Comparison of ENCODE assay signal across 22 cellular contexts in genomic region chr6:26243132-26243531, GRCh38.
DNase-seq lines count a peak whose midpoint lies in the region; ATAC-seq and TF ChIP-seq lines count a peak whose summit lies in the region.
"Had no signal": no experiment of that assay in that cellular context is flagged by ENCODE, and none has a peak within 500 bp of the region (broad histone marks: within the 10 kb centered on the region; RNA-seq: fewer than 3 reads in every experiment).

No MANE protein-coding gene starts in this region.

- peaks cover 3% of the 10 kb centered on the region for H3K9me3 Mint-ChIP-seq in Calu3 (ENCODE audit: low read depth, unreplicated experiment)
- H3K9me3 Mint-ChIP-seq: activated naive CD4-positive, alpha-beta T cell treated with anti-CD3 and anti-CD28 coated beads, Interleukin-2, amount 10 ng/mL, durations not matched to agents 7 days and 5 days had no signal

- H3K27ac Mint-ChIP-seq in Calu3 (ENCODE audit: unreplicated experiment), result no peak overlapping the region

- CTCF ChIA-PET in Calu3 (lab: Charles Lee), result interaction anchor here (0.6 to 1.1 kb wide), 3 partner anchors 27 to 902 kb away, joined by 3 to 4 read pairs (median 3); a partner anchor contains a TSS

- no peak overlapping the region for H3K9ac ChIP-seq in HUES48 (ENCODE audit: low read depth, low read length)
- H3K9ac ChIP-seq in colonic mucosa (ENCODE audit: low read depth in 2 of 2, low read length in 2 of 2), result peak overlapping the region in 1 of 2 donors; percentile 59

- peaks cover 18% of the 10 kb centered on the region for H3K4me1 Mint-ChIP-seq in Calu3 (ENCODE audit: low read depth, unreplicated experiment)

- H3K27me3 Mint-ChIP-seq in Calu3 (ENCODE audit: unreplicated experiment), result no peaks in the 10 kb centered on the region
- H3K27me3 Mint-ChIP-seq: activated naive CD4-positive, alpha-beta T cell treated with anti-CD3 and anti-CD28 coated beads, Interleukin-2, amount 10 ng/mL, durations not matched to agents 7 days and 5 days; central memory CD8-positive, alpha-beta T cell; IgD-negative memory B cell had no signal

- no peaks in the 10 kb centered on the region for H3K9me3 ChIP-seq in HUES48 (ENCODE audit: control insufficient read depth, insufficient read depth, low read length)
- H3K9me3 ChIP-seq in colonic mucosa, result no peaks in the 10 kb centered on the region
- no peaks in the 10 kb centered on the region for H3K9me3 ChIP-seq in mucosa of descending colon
- no peaks in the 10 kb centered on the region for H3K9me3 ChIP-seq in lower lobe of right lung
- H3K9me3 ChIP-seq: vagina had no signal

- H3K27me3 ChIP-seq in HUES48 (ENCODE audit: control insufficient read depth, insufficient read depth, low read length) (no peaks in the 10 kb centered on the region), colonic mucosa (no peaks in the 10 kb centered on the region), lower lobe of right lung (ENCODE audit: low read depth) (peaks cover 31% of the 10 kb centered on the region)
- H3K27me3 ChIP-seq: vagina had no signal

- peaks cover 2% of the 10 kb centered on the region for H3K36me3 Mint-ChIP-seq in Calu3 (ENCODE audit: insufficient read depth, unreplicated experiment)
- H3K36me3 Mint-ChIP-seq: IgD-negative memory B cell had no signal

- no peak overlapping the region for H3K4me3 Mint-ChIP-seq in Calu3 (ENCODE audit: low read depth, unreplicated experiment)

- peak; percentile 93 for ATAC-seq in mucosa of descending colon
- no peak for ATAC-seq in HG02981 (IDR thresholded peaks at IDR 0.05; ENCODE audit: unreplicated experiment)
- ATAC-seq in GM18907 (IDR thresholded peaks at IDR 0.05; ENCODE audit: unreplicated experiment), result no peak
- no peak for ATAC-seq in lower lobe of right lung
- no peak for ATAC-seq in HG03354 (IDR thresholded peaks at IDR 0.05; ENCODE audit: poor library complexity, severe bottlenecking, unreplicated experiment)

- no peak for TF ChIP-seq CTCF in Calu3 (IDR thresholded peaks at IDR 0.05; ENCODE audit: unreplicated experiment)
- TF ChIP-seq CTCF in colonic mucosa (IDR thresholded peaks at IDR 0.05), result no peak
- TF ChIP-seq CTCF in mucosa of descending colon (IDR thresholded peaks at IDR 0.05), result no peak
- no peak for TF ChIP-seq CTCF in lower lobe of right lung (IDR thresholded peaks at IDR 0.05)

- peak overlapping the region; percentile 43 for H3K27ac ChIP-seq in HUES48 (ENCODE audit: low read depth, low read length)
- peak overlapping the region; percentile 77 for H3K27ac ChIP-seq in colonic mucosa
- H3K27ac ChIP-seq in lower lobe of right lung, result no peak overlapping the region
- H3K27ac ChIP-seq: C4-2B, vagina had no signal

- intact Hi-C loops in Calu3 (cut with micrococcal nuclease; ENCODE audit: unreplicated experiment) (no loop called here), colonic mucosa (cut with DNase I) (no loop called here), mucosa of descending colon (cut with DNase I, micrococcal nuclease) (no loop called here), lower lobe of right lung (cut with DNase I) (no loop called here)

- peak; percentile 42 for DNase-seq in Calu3
- peak; percentile 78 for DNase-seq in colonic mucosa
- peak in 2 of 3 donors; percentile 61 to 86 for DNase-seq in mucosa of descending colon
- DNase-seq in lower lobe of right lung, result no peak
- DNase-seq: activated CD4-positive, alpha-beta T cell treated with anti-CD3 and anti-CD28 coated beads, Interleukin-2, amount 50 U/mL, for 48 hours; activated naive CD4-positive, alpha-beta T cell treated with anti-CD3 and anti-CD28 coated beads, Interleukin-2, amount 10 ng/mL, durations not matched to agents 7 days and 5 days; activated T-cell treated with anti-CD3 and anti-CD28 coated beads, Interleukin-2, amount 50 U/mL, for 48 hours; anterior cingulate cortex; DMS153; hippocampal formation; kidney; midbrain; NCI-H2081 treated with DMSO at 0.1 percent for 48 hours; NCI-H510A treated with DMSO at 0.1 percent for 48 hours had no signal

- peaks cover 22% of the 10 kb centered on the region for H3K4me1 ChIP-seq in HUES48 (ENCODE audit: control insufficient read depth, insufficient read depth, low read length)
- peaks cover 7% of the 10 kb centered on the region for H3K4me1 ChIP-seq in colonic mucosa
- H3K4me1 ChIP-seq in mucosa of descending colon (ENCODE audit: low read depth), result peaks cover 16% of the 10 kb centered on the region
- no peaks in the 10 kb centered on the region for H3K4me1 ChIP-seq in lower lobe of right lung
- H3K4me1 ChIP-seq: vagina had no signal

- no TSS peak for BruUV-seq in Calu3 (replicated peaks; lab: Mats Ljungman, UMichigan)

- no peaks in the 10 kb centered on the region for H3K36me3 ChIP-seq in HUES48 (ENCODE audit: control insufficient read depth, insufficient read depth, low read length)
- H3K36me3 ChIP-seq in colonic mucosa, result no peaks in the 10 kb centered on the region
- no peaks in the 10 kb centered on the region for H3K36me3 ChIP-seq in mucosa of descending colon (ENCODE audit: low read depth)
- no peaks in the 10 kb centered on the region for H3K36me3 ChIP-seq in lower lobe of right lung
- H3K36me3 ChIP-seq: vagina had no signal

- H3K4me3 ChIP-seq in HUES48 (ENCODE audit: low read depth, low read length) (no peak overlapping the region), colonic mucosa (no peak overlapping the region), mucosa of descending colon (no peak overlapping the region), lower lobe of right lung (no peak overlapping the region)
- H3K4me3 ChIP-seq: vagina had no signal
